In the genomic region with DNA sequence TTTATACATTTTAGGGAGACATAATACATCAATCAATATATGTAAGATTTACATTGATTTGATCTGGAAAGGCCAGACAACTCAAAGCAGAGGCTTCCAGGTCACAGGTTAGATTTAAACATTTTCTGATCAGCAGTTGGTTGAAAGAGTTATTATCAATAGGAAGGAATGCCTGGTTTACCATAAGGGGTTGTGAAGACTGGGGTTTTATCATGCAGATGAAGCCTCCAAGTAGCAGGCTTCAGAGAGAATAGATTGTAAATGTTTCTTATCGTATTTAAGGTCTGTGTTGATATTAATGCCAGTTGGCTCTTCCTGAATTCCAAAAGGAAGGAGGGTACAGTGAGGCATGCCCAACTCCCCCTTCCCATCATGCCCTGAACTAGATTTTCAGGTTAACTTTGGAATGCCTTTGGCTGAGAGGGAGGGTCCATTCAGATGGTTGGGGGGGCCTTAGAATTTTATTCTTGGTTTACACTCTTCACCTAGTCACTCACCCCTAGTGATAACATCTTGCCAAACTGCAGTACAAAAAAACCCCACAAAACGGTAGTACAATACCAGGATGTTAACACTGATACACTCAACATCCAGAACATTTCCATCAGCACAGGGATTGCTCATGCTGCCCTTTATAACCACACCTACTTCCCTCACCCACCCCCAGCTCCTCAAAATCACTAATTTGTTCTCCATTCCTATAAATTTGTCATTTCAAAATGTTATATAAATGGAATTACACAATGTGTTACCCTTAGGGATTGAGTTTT, we compare ENCODE assay signal across 14 cellular contexts.
DNase-seq lines count a peak whose midpoint lies in the region; ATAC-seq and TF ChIP-seq lines count a peak whose summit lies in the region.
"Had no signal": no experiment of that assay in that cellular context is flagged by ENCODE, and none has a peak within 500 bp of the region (broad histone marks: within the 10 kb centered on the region; RNA-seq: fewer than 3 reads in every experiment).

No MANE protein-coding gene starts in this region.

- H3K27ac ChIP-seq in heart left ventricle (peak overlapping the region in 11 of 12 donors; percentile 51 to 88 (median 74)), RWPE2 (ENCODE audit: poor library complexity, severe bottlenecking) (no peak overlapping the region), thoracic aorta (peak overlapping the region in 1 of 2 donors; percentile 21)

- intact Hi-C loops in heart left ventricle (cut with DNase I) = loop anchor here in 9 of 10 donors (2.0 to 10.0 kb wide), 13 partner anchors 84 to 816 kb away; a partner anchor contains a TSS
- intact Hi-C loops in Right ventricle myocardium superior (cut with DNase I) = loop anchor here (5.0 to 10.0 kb wide), 2 partner anchors 219 to 326 kb away; no protein-coding TSS in a partner anchor

- DNase-seq in heart left ventricle (no peak), Right ventricle myocardium superior (no peak), RWPE2 (ENCODE audit: low spot score) (no peak), fibroblast of peridontal ligament (ENCODE audit: extremely low read depth) (peak; percentile 51), thoracic aorta (ENCODE audit: low spot score) (no peak), GM19240 (ENCODE audit: insufficient read length, low spot score) (no peak), GM10266 (ENCODE audit: extremely low spot score) (no peak), NCI-H128 (lab: John Stamatoyannopoulos, UW; ENCODE audit: unreplicated experiment) (no peak)
- DNase-seq: ACHN; activated CD4-positive, alpha-beta T cell treated with anti-CD3 and anti-CD28 coated beads, Interleukin-2, amount 50 U/mL, for 1 hour; GOT3; MV-4-11; NCI-H345; stimulated activated CD4-positive, alpha-beta T cell treated with anti-CD3 and anti-CD28 coated beads, Interleukin-2, amount 100 ng/mL, for 24 hours had no signal

- peak in 9 of 12 donors; percentile 20 to 47 (median 28) for TF ChIP-seq CTCF in heart left ventricle (IDR thresholded peaks at IDR 0.05)
- TF ChIP-seq CTCF in RWPE2 (IDR thresholded peaks at IDR 0.05; ENCODE audit: poor library complexity, severe bottlenecking) = peak; percentile 39
- peak; percentile 52 for TF ChIP-seq CTCF in thoracic aorta (IDR thresholded peaks at IDR 0.05)
- no peak for TF ChIP-seq CTCF in GM10266 (IDR thresholded peaks at IDR 0.05; ENCODE audit: control insufficient read depth, insufficient read depth, low read depth, missing control alignments)

- no peaks in the 10 kb centered on the region for H3K36me3 ChIP-seq in heart left ventricle
- no peaks in the 10 kb centered on the region for H3K36me3 ChIP-seq in RWPE2 (ENCODE audit: low read depth)
- H3K36me3 ChIP-seq in thoracic aorta = no peaks in the 10 kb centered on the region

- H3K4me1 ChIP-seq in heart left ventricle = peaks cover 0 to 49% (median 12%) of the 10 kb centered on the region in 12 donors
- no peaks in the 10 kb centered on the region for H3K4me1 ChIP-seq in RWPE2 (ENCODE audit: insufficient read depth, poor library complexity, severe bottlenecking)
- H3K4me1 ChIP-seq in thoracic aorta (ENCODE audit: control insufficient read depth in 1 of 2, low read depth in 2 of 2) = peaks cover 25 to 71% of the 10 kb centered on the region in 2 donors

- no peak for TF ChIP-seq POLR2A in heart left ventricle (IDR thresholded peaks at IDR 0.05)

- no peaks in the 10 kb centered on the region for H3K27me3 ChIP-seq in heart left ventricle
- H3K27me3 ChIP-seq in RWPE2 (ENCODE audit: insufficient read depth, poor library complexity, severe bottlenecking) = no peaks in the 10 kb centered on the region
- no peaks in the 10 kb centered on the region for H3K27me3 ChIP-seq in thoracic aorta (replicated peaks; ENCODE audit: insufficient read depth)

- H3K9me3 ChIP-seq in heart left ventricle (no peaks in the 10 kb centered on the region), RWPE2 (ENCODE audit: severe bottlenecking) (no peaks in the 10 kb centered on the region), thoracic aorta (no peaks in the 10 kb centered on the region)

- 23 to 30% (median 27%) methylated on average over 2 of the region's 2 CpGs for WGBS in heart left ventricle, 4 donors

- ATAC-seq in heart left ventricle (peak; percentile 35 to 65 (median 56)), Right ventricle myocardium superior (ENCODE audit: poor library complexity) (no peak), RWPE2 (ENCODE audit: low read depth) (peak; percentile 76; the same call in 2 of the 3 replicates), thoracic aorta (ENCODE audit: insufficient number of reproducible peaks, low FRiP score, low read depth) (peak; percentile 46)

- H3K4me3 ChIP-seq in heart left ventricle (peak overlapping the region in 7 of 12 donors; percentile 1 to 48 (median 32)), RWPE2 (ENCODE audit: severe bottlenecking) (no peak overlapping the region), thoracic aorta (no peak overlapping the region)

Comparison
In these comparisons a context has a peak if more than half of its experiments do, and no peak if none do; other contexts are left out.
1. H3K4me3 ChIP-seq: peak in heart left ventricle (7 of 12); none in RWPE2 (single experiment) and thoracic aorta (single experiment).